25 cellular contexts compared by ENCODE assay signal in the genomic region with DNA sequence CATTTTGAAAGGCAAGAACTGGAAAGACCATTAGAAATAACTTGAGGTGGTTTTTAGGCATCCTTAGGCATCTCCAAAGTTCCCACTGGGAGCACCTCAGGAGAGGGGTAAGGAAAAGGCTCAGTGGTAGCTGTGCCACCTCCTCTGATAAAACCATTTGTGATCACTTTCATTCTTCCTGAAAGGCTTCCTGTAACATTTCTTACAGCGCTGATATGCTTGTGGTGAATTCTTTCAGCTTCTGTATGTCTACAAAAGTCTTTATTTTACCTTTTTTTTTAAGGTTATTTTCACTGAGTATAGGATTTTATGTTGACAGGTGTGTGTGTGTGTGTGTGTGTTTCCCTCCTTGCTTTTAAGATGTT. TPM values are rescaled to one million over a fixed set of nuclear protein-coding genes. Genes with fewer than 3 reads are reported as not detected.
DNase-seq lines count a peak whose midpoint lies in the region; ATAC-seq lines count a peak whose summit lies in the region.
"Had no signal": no experiment of that assay in that cellular context is flagged by ENCODE, and none has a peak within 500 bp of the region (broad histone marks: within the 10 kb centered on the region; RNA-seq: fewer than 3 reads in every experiment).

No MANE protein-coding gene starts in this region.

- POLR2A ChIA-PET in activated CD4-positive, alpha-beta T cell treated with anti-CD3 and anti-CD28 coated beads, Interleukin-2, amount 10 ng/mL, durations not matched to agents 7 days and 5 days (lab: Charles Lee), result no interaction called here
- POLR2A ChIA-PET in CD8-positive, alpha-beta memory T cell (lab: Charles Lee), result no interaction called here
- POLR2A ChIA-PET in naive thymus-derived CD8-positive, alpha-beta T cell (lab: Charles Lee), result interaction anchor here (0.7 to 1.3 kb wide), 3 partner anchors 8 to 1474 kb away, joined by 3 to 5 read pairs (median 5); no protein-coding TSS in a partner anchor

- no peaks in the 10 kb centered on the region for H3K9me3 ChIP-seq in CD8-positive, alpha-beta memory T cell (ENCODE audit: low read length)
- H3K9me3 ChIP-seq: A549, breast epithelium, heart left ventricle, SJSA1, upper lobe of left lung had no signal

- CTCF ChIA-PET in activated CD4-positive, alpha-beta T cell treated with anti-CD3 and anti-CD28 coated beads, Interleukin-2, amount 10 ng/mL, durations not matched to agents 7 days and 5 days (lab: Charles Lee), result interaction anchor here (1.2 to 7.5 kb wide), 2 partner anchors 9 to 14 kb away, joined by 5 to 32 read pairs; no protein-coding TSS in a partner anchor
- CTCF ChIA-PET in CD8-positive, alpha-beta memory T cell (lab: Charles Lee), result interaction anchor here (0.7 to 1.4 kb wide), 2 partner anchors 10 to 20 kb away, joined by 3 to 4 read pairs; no protein-coding TSS in a partner anchor

- no peak overlapping the region for H3K4me3 Mint-ChIP-seq in activated CD4-positive, alpha-beta T cell treated with anti-CD3 and anti-CD28 coated beads, Interleukin-2, amount 10 ng/mL, durations not matched to agents 7 days and 5 days
- peak overlapping the region in 6 of 7 donors; percentile 6 to 81 (median 44) for H3K4me3 Mint-ChIP-seq in CD8-positive, alpha-beta memory T cell
- H3K4me3 Mint-ChIP-seq in activated T-helper 17 cell treated with anti-CD3 and anti-CD28 coated beads, Interleukin-2, amount 50 U/mL, for 72 hours, result peak overlapping the region; percentile 75
- peak overlapping the region in 5 of 10 donors; percentile 18 to 37 (median 27) for H3K4me3 Mint-ChIP-seq in naive thymus-derived CD8-positive, alpha-beta T cell

- H3K27me3 Mint-ChIP-seq in activated CD4-positive, alpha-beta T cell treated with anti-CD3 and anti-CD28 coated beads, Interleukin-2, amount 10 ng/mL, durations not matched to agents 7 days and 5 days, result no peaks in the 10 kb centered on the region
- no peaks in the 10 kb centered on the region for H3K27me3 Mint-ChIP-seq in CD8-positive, alpha-beta memory T cell
- H3K27me3 Mint-ChIP-seq in activated T-helper 17 cell treated with anti-CD3 and anti-CD28 coated beads, Interleukin-2, amount 50 U/mL, for 72 hours, result no peaks in the 10 kb centered on the region
- no peaks in the 10 kb centered on the region for H3K27me3 Mint-ChIP-seq in naive thymus-derived CD8-positive, alpha-beta T cell

- H3K4me1 ChIP-seq in CD8-positive, alpha-beta memory T cell (ENCODE audit: insufficient read depth, low read length), result peaks cover 15% of the 10 kb centered on the region
- H3K4me1 ChIP-seq: breast epithelium, upper lobe of left lung had no signal

- peaks cover 2% of the 10 kb centered on the region for H3K9me3 Mint-ChIP-seq in activated CD4-positive, alpha-beta T cell treated with anti-CD3 and anti-CD28 coated beads, Interleukin-2, amount 10 ng/mL, durations not matched to agents 7 days and 5 days
- no peaks in the 10 kb centered on the region for H3K9me3 Mint-ChIP-seq in CD8-positive, alpha-beta memory T cell
- no peaks in the 10 kb centered on the region for H3K9me3 Mint-ChIP-seq in activated T-helper 17 cell treated with anti-CD3 and anti-CD28 coated beads, Interleukin-2, amount 50 U/mL, for 72 hours
- H3K9me3 Mint-ChIP-seq in naive thymus-derived CD8-positive, alpha-beta T cell, result no peaks in the 10 kb centered on the region

- no peaks in the 10 kb centered on the region for H3K36me3 ChIP-seq in CD8-positive, alpha-beta memory T cell (ENCODE audit: insufficient read depth, low read length)
- H3K36me3 ChIP-seq: breast epithelium, heart left ventricle, SJSA1, upper lobe of left lung had no signal

- H3K4me1 Mint-ChIP-seq in activated CD4-positive, alpha-beta T cell treated with anti-CD3 and anti-CD28 coated beads, Interleukin-2, amount 10 ng/mL, durations not matched to agents 7 days and 5 days, result peaks cover 60% of the 10 kb centered on the region
- H3K4me1 Mint-ChIP-seq in CD8-positive, alpha-beta memory T cell, result peaks cover 61 to 89% (median 81%) of the 10 kb centered on the region in 3 donors
- H3K4me1 Mint-ChIP-seq in activated T-helper 17 cell treated with anti-CD3 and anti-CD28 coated beads, Interleukin-2, amount 50 U/mL, for 72 hours, result peaks cover 55% of the 10 kb centered on the region
- H3K4me1 Mint-ChIP-seq in naive thymus-derived CD8-positive, alpha-beta T cell, result peaks cover 16 to 59% (median 52%) of the 10 kb centered on the region in 4 donors

- no peak overlapping the region for H3K4me3 ChIP-seq in CD8-positive, alpha-beta memory T cell (ENCODE audit: low read length)
- H3K4me3 ChIP-seq: A549, breast epithelium, heart left ventricle, SJSA1, upper lobe of left lung had no signal

- no peak overlapping the region for H3K27ac ChIP-seq in CD8-positive, alpha-beta memory T cell (ENCODE audit: low read depth, low read length)
- H3K27ac ChIP-seq: A549, breast epithelium, heart left ventricle, HL-60, SJSA1, upper lobe of left lung had no signal

- H3K36me3 Mint-ChIP-seq in activated CD4-positive, alpha-beta T cell treated with anti-CD3 and anti-CD28 coated beads, Interleukin-2, amount 10 ng/mL, durations not matched to agents 7 days and 5 days (ENCODE audit: low read depth), result peaks cover 1% of the 10 kb centered on the region
- peaks cover 0 to 9% (median 0%) of the 10 kb centered on the region in 3 donors for H3K36me3 Mint-ChIP-seq in CD8-positive, alpha-beta memory T cell
- no peaks in the 10 kb centered on the region for H3K36me3 Mint-ChIP-seq in activated T-helper 17 cell treated with anti-CD3 and anti-CD28 coated beads, Interleukin-2, amount 50 U/mL, for 72 hours (ENCODE audit: low read depth)
- H3K36me3 Mint-ChIP-seq in naive thymus-derived CD8-positive, alpha-beta T cell, result no peaks in the 10 kb centered on the region

- peak overlapping the region; percentile 62 for H3K27ac Mint-ChIP-seq in activated CD4-positive, alpha-beta T cell treated with anti-CD3 and anti-CD28 coated beads, Interleukin-2, amount 10 ng/mL, durations not matched to agents 7 days and 5 days
- H3K27ac Mint-ChIP-seq in CD8-positive, alpha-beta memory T cell, result peak overlapping the region in 7 of 8 donors; percentile 42 to 77 (median 51)
- peak overlapping the region; percentile 95 for H3K27ac Mint-ChIP-seq in activated T-helper 17 cell treated with anti-CD3 and anti-CD28 coated beads, Interleukin-2, amount 50 U/mL, for 72 hours
- peak overlapping the region in 8 of 10 donors; percentile 39 to 79 (median 71) for H3K27ac Mint-ChIP-seq in naive thymus-derived CD8-positive, alpha-beta T cell

- no peaks in the 10 kb centered on the region for H3K27me3 ChIP-seq in CD8-positive, alpha-beta memory T cell (ENCODE audit: insufficient read depth, low read length, poor library complexity, severe bottlenecking)
- H3K27me3 ChIP-seq: breast epithelium, heart left ventricle, SJSA1, upper lobe of left lung had no signal

- no peak for ATAC-seq in activated T-helper 17 cell treated with anti-CD3 and anti-CD28 coated beads, Interleukin-2, amount 50 U/mL, for 72 hours (replicated peaks)
- peak in 1 of 2 donors; percentile 40 for ATAC-seq in naive thymus-derived CD8-positive, alpha-beta T cell
- no peak for ATAC-seq in HG03108 (IDR thresholded peaks at IDR 0.05; ENCODE audit: unreplicated experiment)
- ATAC-seq: A549, heart left ventricle, HepG2 had no signal

- no peak for DNase-seq in activated CD4-positive, alpha-beta T cell treated with anti-CD3 and anti-CD28 coated beads, Interleukin-2, amount 10 ng/mL, durations not matched to agents 7 days and 5 days
- no peak for DNase-seq in activated CD4-positive, alpha-beta T cell treated with anti-CD3 and anti-CD28 coated beads, Interleukin-2, amount 50 U/mL, for 1 hour
- no peak for DNase-seq in CD8-positive, alpha-beta memory T cell
- DNase-seq in naive thymus-derived CD8-positive, alpha-beta T cell, result no peak
- DNase-seq in DMS 273 treated with DMSO at 0.1 percent for 48 hours (lab: John Stamatoyannopoulos, UW) (no peak), DMS79 (lab: John Stamatoyannopoulos, UW) (no peak)
- DNase-seq: amygdala; effector CD8-positive, alpha-beta T cell; foreskin fibroblast; heart left ventricle; mammary epithelial cell; NCI-H1048; NCI-H1694 treated with DMSO at 0.1 percent for 48 hours; NCI-H2171 treated with DMSO at 0.1 percent for 48 hours; NCI-H69; substantia nigra; upper lobe of left lung had no signal

RNA-seq across cellular contexts. Expression of a gene that starts 54.8 kb away (rescaled TPM):
- under 1 TPM in 1 of 2 experiments, not detected in 1; 0.04 TPM for total RNA-seq in activated CD4-positive, alpha-beta T cell treated with anti-CD3 and anti-CD28 coated beads, Interleukin-2, amount 10 ng/mL, durations not matched to agents 7 days and 5 days
- total RNA-seq in CD8-positive, alpha-beta memory T cell, result under 1 TPM; 0.04 to 0.07 TPM
- polyA plus RNA-seq in CD8-positive, alpha-beta memory T cell, result not detected
- total RNA-seq in activated T-helper 17 cell treated with anti-CD3 and anti-CD28 coated beads, Interleukin-2, amount 50 U/mL, for 72 hours, result not detected
- under 1 TPM; 0.10 to 0.14 TPM for total RNA-seq in naive thymus-derived CD8-positive, alpha-beta T cell
- polyA plus RNA-seq in naive thymus-derived CD8-positive, alpha-beta T cell, result not detected
- total RNA-seq: HepG2, pulmonary artery endothelial cell had no signal
